Comparison of ENCODE assay signal across 1 cellular context in the genomic region with DNA sequence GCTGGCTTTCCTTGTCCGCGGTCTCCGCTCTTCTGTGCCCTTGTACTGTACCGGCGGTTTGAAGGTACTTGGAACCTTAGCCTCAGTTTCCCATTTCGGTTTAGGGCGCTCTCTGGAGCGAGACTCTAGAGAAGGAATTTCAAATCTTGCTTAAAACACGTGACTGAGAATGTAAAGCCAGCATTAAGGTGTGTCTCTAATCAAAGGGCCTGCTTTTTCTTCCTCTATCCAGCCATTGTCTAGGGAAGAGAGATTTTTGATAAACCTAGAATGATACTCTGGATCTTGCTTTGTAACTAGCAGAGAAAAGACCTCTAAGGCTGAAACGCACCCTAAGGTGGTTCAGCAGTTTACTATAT.
TF ChIP-seq lines count a peak whose summit lies in the region.

No MANE protein-coding gene starts in this region.

TF ChIP-seq in GM23338, 12 proteins besides CTCF, POLR2A, EP300 and RAD21 (continued from another document):
- TF ChIP-seq, protein P1, sequence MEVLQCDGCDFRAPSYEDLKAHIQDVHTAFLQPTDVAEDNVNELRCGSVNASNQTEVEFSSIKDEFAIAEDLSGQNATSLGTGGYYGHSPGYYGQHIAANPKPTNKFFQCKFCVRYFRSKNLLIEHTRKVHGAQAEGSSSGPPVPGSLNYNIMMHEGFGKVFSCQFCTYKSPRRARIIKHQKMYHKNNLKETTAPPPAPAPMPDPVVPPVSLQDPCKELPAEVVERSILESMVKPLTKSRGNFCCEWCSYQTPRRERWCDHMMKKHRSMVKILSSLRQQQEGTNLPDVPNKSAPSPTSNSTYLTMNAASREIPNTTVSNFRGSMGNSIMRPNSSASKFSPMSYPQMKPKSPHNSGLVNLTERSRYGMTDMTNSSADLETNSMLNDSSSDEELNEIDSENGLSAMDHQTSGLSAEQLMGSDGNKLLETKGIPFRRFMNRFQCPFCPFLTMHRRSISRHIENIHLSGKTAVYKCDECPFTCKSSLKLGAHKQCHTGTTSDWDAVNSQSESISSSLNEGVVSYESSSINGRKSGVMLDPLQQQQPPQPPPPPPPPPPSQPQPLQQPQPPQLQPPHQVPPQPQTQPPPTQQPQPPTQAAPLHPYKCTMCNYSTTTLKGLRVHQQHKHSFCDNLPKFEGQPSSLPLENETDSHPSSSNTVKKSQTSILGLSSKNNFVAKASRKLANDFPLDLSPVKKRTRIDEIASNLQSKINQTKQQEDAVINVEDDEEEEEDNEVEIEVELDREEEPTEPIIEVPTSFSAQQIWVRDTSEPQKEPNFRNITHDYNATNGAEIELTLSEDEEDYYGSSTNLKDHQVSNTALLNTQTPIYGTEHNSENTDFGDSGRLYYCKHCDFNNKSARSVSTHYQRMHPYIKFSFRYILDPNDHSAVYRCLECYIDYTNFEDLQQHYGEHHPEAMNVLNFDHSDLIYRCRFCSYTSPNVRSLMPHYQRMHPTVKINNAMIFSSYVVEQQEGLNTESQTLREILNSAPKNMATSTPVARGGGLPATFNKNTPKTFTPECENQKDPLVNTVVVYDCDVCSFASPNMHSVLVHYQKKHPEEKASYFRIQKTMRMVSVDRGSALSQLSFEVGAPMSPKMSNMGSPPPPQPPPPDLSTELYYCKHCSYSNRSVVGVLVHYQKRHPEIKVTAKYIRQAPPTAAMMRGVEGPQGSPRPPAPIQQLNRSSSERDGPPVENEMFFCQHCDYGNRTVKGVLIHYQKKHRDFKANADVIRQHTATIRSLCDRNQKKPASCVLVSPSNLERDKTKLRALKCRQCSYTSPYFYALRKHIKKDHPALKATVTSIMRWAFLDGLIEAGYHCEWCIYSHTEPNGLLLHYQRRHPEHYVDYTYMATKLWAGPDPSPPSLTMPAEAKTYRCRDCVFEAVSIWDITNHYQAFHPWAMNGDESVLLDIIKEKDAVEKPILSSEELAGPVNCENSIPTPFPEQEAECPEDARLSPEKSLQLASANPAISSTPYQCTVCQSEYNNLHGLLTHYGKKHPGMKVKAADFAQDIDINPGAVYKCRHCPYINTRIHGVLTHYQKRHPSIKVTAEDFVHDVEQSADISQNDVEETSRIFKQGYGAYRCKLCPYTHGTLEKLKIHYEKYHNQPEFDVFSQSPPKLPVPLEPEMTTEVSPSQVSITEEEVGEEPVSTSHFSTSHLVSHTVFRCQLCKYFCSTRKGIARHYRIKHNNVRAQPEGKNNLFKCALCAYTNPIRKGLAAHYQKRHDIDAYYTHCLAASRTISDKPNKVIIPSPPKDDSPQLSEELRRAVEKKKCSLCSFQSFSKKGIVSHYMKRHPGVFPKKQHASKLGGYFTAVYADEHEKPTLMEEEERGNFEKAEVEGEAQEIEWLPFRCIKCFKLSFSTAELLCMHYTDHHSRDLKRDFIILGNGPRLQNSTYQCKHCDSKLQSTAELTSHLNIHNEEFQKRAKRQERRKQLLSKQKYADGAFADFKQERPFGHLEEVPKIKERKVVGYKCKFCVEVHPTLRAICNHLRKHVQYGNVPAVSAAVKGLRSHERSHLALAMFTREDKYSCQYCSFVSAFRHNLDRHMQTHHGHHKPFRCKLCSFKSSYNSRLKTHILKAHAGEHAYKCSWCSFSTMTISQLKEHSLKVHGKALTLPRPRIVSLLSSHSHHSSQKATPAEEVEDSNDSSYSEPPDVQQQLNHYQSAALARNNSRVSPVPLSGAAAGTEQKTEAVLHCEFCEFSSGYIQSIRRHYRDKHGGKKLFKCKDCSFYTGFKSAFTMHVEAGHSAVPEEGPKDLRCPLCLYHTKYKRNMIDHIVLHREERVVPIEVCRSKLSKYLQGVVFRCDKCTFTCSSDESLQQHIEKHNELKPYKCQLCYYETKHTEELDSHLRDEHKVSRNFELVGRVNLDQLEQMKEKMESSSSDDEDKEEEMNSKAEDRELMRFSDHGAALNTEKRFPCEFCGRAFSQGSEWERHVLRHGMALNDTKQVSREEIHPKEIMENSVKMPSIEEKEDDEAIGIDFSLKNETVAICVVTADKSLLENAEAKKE (CRISPR knock-in tag; IDR thresholded peaks at IDR 0.05) = no peak
- TF ChIP-seq EZH2phosphoT487 (IDR thresholded peaks at IDR 0.05; ENCODE audit: unreplicated experiment) (no peak), REST (IDR thresholded peaks at IDR 0.05; ENCODE audit: unreplicated experiment) (no peak), POLR2AphosphoS5 (IDR thresholded peaks at IDR 0.05; ENCODE audit: low read depth) (no peak), ZNF114 (CRISPR knock-in tag; IDR thresholded peaks at IDR 0.05) (no peak), ZNF331 (CRISPR knock-in tag; IDR thresholded peaks at IDR 0.05; ENCODE audit: low read depth) (no peak), CREB1 (CRISPR knock-in tag; IDR thresholded peaks at IDR 0.05; ENCODE audit: low read depth) (no peak), STAT1 (IDR thresholded peaks at IDR 0.05; ENCODE audit: unreplicated experiment) (no peak), NANOG (IDR thresholded peaks at IDR 0.05; ENCODE audit: borderline replicate concordance) (no peak), JUNB (IDR thresholded peaks at IDR 0.05; ENCODE audit: unreplicated experiment) (no peak)
